In the genomic region with DNA sequence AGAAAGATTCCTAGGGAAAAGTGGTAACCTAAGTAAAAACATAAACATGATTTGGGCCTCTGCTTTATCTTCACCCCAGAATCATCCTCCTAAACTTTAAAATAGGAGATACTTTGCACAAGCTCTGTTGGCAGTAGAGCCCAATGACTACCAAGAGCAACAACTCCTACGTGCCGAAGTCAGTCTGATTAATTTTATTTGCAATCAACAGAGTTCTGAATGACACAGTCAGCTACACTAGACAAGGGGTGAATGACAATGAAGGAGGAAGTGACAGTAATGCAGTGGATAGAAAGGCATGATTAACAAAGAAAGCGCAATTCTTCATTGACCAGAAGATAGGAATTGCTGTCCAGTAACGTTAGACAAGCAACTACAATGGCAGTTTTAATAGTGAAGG, we compare ENCODE assay signal across 26 cellular contexts.
DNase-seq lines count a peak whose midpoint lies in the region; ATAC-seq, FAIRE-seq and TF ChIP-seq lines count a peak whose summit lies in the region.
"Had no signal": no experiment of that assay in that cellular context is flagged by ENCODE, and none has a peak within 500 bp of the region (broad histone marks: within the 10 kb centered on the region; RNA-seq: fewer than 3 reads in every experiment).

No MANE protein-coding gene starts in this region.

- H3K27me3 ChIP-seq in liver (ENCODE audit: control insufficient read depth in 4 of 4, insufficient read depth in 4 of 4, low read length in 3 of 4) (no peaks in the 10 kb centered on the region), HepG2 (ENCODE audit: control insufficient read depth in 1 of 2, insufficient read depth in 2 of 2, low read length in 2 of 2) (no peaks in the 10 kb centered on the region), neuronal stem cell (ENCODE audit: control insufficient read depth in 3 of 3, insufficient read depth in 3 of 3, low read depth in 1 of 3, low read length in 3 of 3) (no peaks in the 10 kb centered on the region), spleen (replicated peaks in 1 of 7) (no peaks in the 10 kb centered on the region)
- H3K27me3 ChIP-seq: BLaER1 treated with 17β-estradiol and CSF1 and Interleukin-3, amounts not matched to agents 10 nM and 100 nM had no signal

- ATAC-seq in HepG2 (no peak), left lobe of liver (peak; percentile 38)
- ATAC-seq: A549; CD8-positive, alpha-beta T cell; GM12878 had no signal

- in situ Hi-C loops in HepG2 (cut with HindIII; ENCODE audit: extremely low pct_ligation_motif_present, low pct_unique_long_range_greater_than_20kb), result no loop called here

- H3K36me3 ChIP-seq in liver (ENCODE audit: control insufficient read depth in 4 of 4, insufficient read depth in 3 of 4, low read depth in 1 of 4, low read length in 3 of 4) (no peaks in the 10 kb centered on the region), HepG2 (replicated peaks in 1 of 2; ENCODE audit: control insufficient read depth in 1 of 2, insufficient read depth in 2 of 2, low read length in 2 of 2) (no peaks in the 10 kb centered on the region), neuronal stem cell (replicated peaks in 1 of 2; ENCODE audit: control insufficient read depth in 2 of 2, insufficient read depth in 2 of 2, low read length in 2 of 2) (no peaks in the 10 kb centered on the region), spleen (no peaks in the 10 kb centered on the region)
- H3K36me3 ChIP-seq: BLaER1 treated with 17β-estradiol and CSF1 and Interleukin-3, amounts not matched to agents 10 nM and 100 nM had no signal

- FAIRE-seq in HepG2 (lab: Jason Lieb, UNC), result no peak
- FAIRE-seq: A549, GM12878, GM12892, GM18507 had no signal

- no peak overlapping the region for H3K14ac ChIP-seq in neuronal stem cell (ENCODE audit: low read length)

- H3K9me3 Mint-ChIP-seq in Calu3 (ENCODE audit: low read depth, unreplicated experiment), result no peaks in the 10 kb centered on the region

- H4K91ac ChIP-seq in neuronal stem cell (ENCODE audit: low read depth, low read length, poor library complexity), result no peak overlapping the region

- no peak overlapping the region for H2BK15ac ChIP-seq in neuronal stem cell (ENCODE audit: low read length)

- no peak for TF ChIP-seq POLR2A in HepG2 (IDR thresholded peaks at IDR 0.05; ENCODE audit: insufficient read depth in 1 of 2, low read depth in 2 of 2, low read length in 2 of 2)
- no peak for TF ChIP-seq POLR2A in spleen (IDR thresholded peaks at IDR 0.05)

- no peak for DNase-seq in HepG2 (ENCODE audit: low spot score)
- DNase-seq in left lobe of liver (ENCODE audit: low spot score), result no peak
- DNase-seq in neuronal stem cell (ENCODE audit: low spot score), result no peak
- DNase-seq in Calu3, result no peak
- no peak for DNase-seq in RPMI8226
- DNase-seq in spleen, result no peak
- DNase-seq: AML-193; Caco-2; CD4-positive, alpha-beta T cell; CD8-positive, alpha-beta T cell; DMS 273 treated with DMSO at 0.1 percent for 48 hours; DMS153; DMS53; DMS79; DND-41; EL; GDM1 had no signal

- TF ChIP-seq RAD21 in liver (IDR thresholded peaks at IDR 0.05) (no peak), HepG2 (CRISPR knock-in tag; IDR thresholded peaks at IDR 0.05) (no peak)

- TF ChIP-seq CTCF in liver (IDR thresholded peaks at IDR 0.05; ENCODE audit: low read depth, low read length, missing input control) (no peak), HepG2 (CRISPR knock-in tag; IDR thresholded peaks at IDR 0.05) (no peak), Calu3 (IDR thresholded peaks at IDR 0.05; ENCODE audit: unreplicated experiment) (no peak), spleen (IDR thresholded peaks at IDR 0.05 in 8 of 11, conservative IDR thresholded peaks at IDR 0.05 in 3 of 11) (no peak)

- BruUV-seq in HepG2 (replicated peaks; lab: Mats Ljungman, UMichigan), result no TSS peak
- BruUV-seq in Calu3 (replicated peaks; lab: Mats Ljungman, UMichigan), result no TSS peak

- intact Hi-C loops in HepG2 (cut with micrococcal nuclease; ENCODE audit: unreplicated experiment) (no loop called here), Calu3 (cut with micrococcal nuclease; ENCODE audit: unreplicated experiment) (no loop called here), spleen (cut with DNase I; ENCODE audit: low total_unique reads) (no loop called here)

- WGBS in liver, result 60% methylated on average over 4 of the region's 4 CpGs
- 42% methylated on average over 4 of the region's 4 CpGs for WGBS in HepG2 (ENCODE audit: low lambda C conversion rate)
- no CpG with 5 or more reads among the region's 4 CpGs for WGBS in neuronal stem cell (ENCODE audit: extremely low coverage in 2 of 2, insufficient read length in 2 of 2, insufficient replicate concordance in 1 of 2), 2 donors
- WGBS in spleen, 5 donors, result 77 to 87% (median 82%) methylated on average over 4 of the region's 4 CpGs

- POLR2A ChIA-PET in HepG2 (lab: Yijun Ruan, JAX), result no interaction called here

- TF ChIP-seq EP300 in HepG2 (IDR thresholded peaks at IDR 0.05; ENCODE audit: low read depth in 2 of 2, low read length in 2 of 2) (no peak), HepG2 (CRISPR knock-in tag; IDR thresholded peaks at IDR 0.05; ENCODE audit: borderline replicate concordance) (no peak)

- H3K36me3 Mint-ChIP-seq in Calu3 (ENCODE audit: insufficient read depth, unreplicated experiment), result no peaks in the 10 kb centered on the region
- H3K36me3 Mint-ChIP-seq: CD8-positive, alpha-beta T cell had no signal

- H3K4me3 Mint-ChIP-seq in Calu3 (ENCODE audit: low read depth, unreplicated experiment), result no peak overlapping the region
- H3K4me3 Mint-ChIP-seq: B cell; CD4-positive, alpha-beta T cell; CD8-positive, alpha-beta T cell had no signal

- H3K9ac ChIP-seq in liver (ENCODE audit: low read depth in 1 of 2, low read length in 2 of 2), result no peak overlapping the region
- no peak overlapping the region for H3K9ac ChIP-seq in HepG2 (ENCODE audit: insufficient read depth, low read depth, low read length)
- H3K9ac ChIP-seq in neuronal stem cell (ENCODE audit: low read depth, low read length, poor library complexity), result no peak overlapping the region
- H3K9ac ChIP-seq: BLaER1 treated with 17β-estradiol and CSF1 and Interleukin-3, amounts not matched to agents 10 nM and 100 nM had no signal

- no peaks in the 10 kb centered on the region for H3K27me3 Mint-ChIP-seq in Calu3 (ENCODE audit: unreplicated experiment)
- H3K27me3 Mint-ChIP-seq: B cell; CD4-positive, alpha-beta T cell had no signal

- no peak overlapping the region for H2BK12ac ChIP-seq in neuronal stem cell (ENCODE audit: low read length)

- H2AFZ ChIP-seq in HepG2 (ENCODE audit: low read length) (no peak overlapping the region), neuronal stem cell (ENCODE audit: low read length) (no peak overlapping the region)

- H3K27ac Mint-ChIP-seq in Calu3 (ENCODE audit: unreplicated experiment), result no peak overlapping the region
- H3K27ac Mint-ChIP-seq: B cell; CD4-positive, alpha-beta T cell; CD8-positive, alpha-beta T cell had no signal

- no peak overlapping the region for H3K18ac ChIP-seq in neuronal stem cell (ENCODE audit: low read length)

- no peak overlapping the region for H2BK120ac ChIP-seq in neuronal stem cell (ENCODE audit: low read depth, low read length)

- no peak overlapping the region for H3K23ac ChIP-seq in neuronal stem cell (ENCODE audit: low read depth, low read length, poor library complexity)

- H4K20me1 ChIP-seq in HepG2 (ENCODE audit: insufficient read depth, low read length), result no peaks in the 10 kb centered on the region
- H4K20me1 ChIP-seq: BLaER1 treated with 17β-estradiol and CSF1 and Interleukin-3, amounts not matched to agents 10 nM and 100 nM had no signal

- H3K79me2 ChIP-seq in HepG2 (ENCODE audit: insufficient read depth, low read length), result no peaks in the 10 kb centered on the region

- H3K4ac ChIP-seq in neuronal stem cell (ENCODE audit: low read length), result no peak overlapping the region

- H3K4me1 ChIP-seq in liver (ENCODE audit: control insufficient read depth in 4 of 4, insufficient read depth in 4 of 4, low read length in 3 of 4), result peaks cover 0 to 11% (median 4%) of the 10 kb centered on the region in 4 donors
- no peaks in the 10 kb centered on the region for H3K4me1 ChIP-seq in HepG2 (ENCODE audit: insufficient read depth, low read length)
- H3K4me1 ChIP-seq in neuronal stem cell (ENCODE audit: control insufficient read depth in 2 of 2, insufficient read depth in 1 of 2, low read depth in 1 of 2, low read length in 2 of 2), result no peaks in the 10 kb centered on the region
- no peaks in the 10 kb centered on the region for H3K4me1 ChIP-seq in spleen
- H3K4me1 ChIP-seq: A549; BLaER1 treated with 17β-estradiol and CSF1 and Interleukin-3, amounts not matched to agents 10 nM and 100 nM; Caco-2 had no signal

- no peak overlapping the region for H2BK5ac ChIP-seq in neuronal stem cell (ENCODE audit: low read length)

- H3K27ac ChIP-seq in liver (ENCODE audit: low read depth in 1 of 2, low read length in 2 of 2) (peak overlapping the region; percentile 25 to 52), HepG2 (ENCODE audit: extremely low read length, insufficient read depth, low read length) (no peak overlapping the region), neuronal stem cell (replicated peaks; ENCODE audit: low read length) (no peak overlapping the region), spleen (no peak overlapping the region)
- H3K27ac ChIP-seq: 22Rv1; A549; BLaER1 treated with 17β-estradiol and CSF1 and Interleukin-3, amounts not matched to agents 10 nM and 100 nM; C4-2B had no signal

- H2AK5ac ChIP-seq in neuronal stem cell (ENCODE audit: low read depth, low read length), result no peak overlapping the region

- H3K4me3 ChIP-seq in liver (ENCODE audit: low read depth in 1 of 3, low read length in 3 of 3), result peak overlapping the region in 1 of 3 donors; percentile 42
- H3K4me3 ChIP-seq in HepG2 (replicated peaks in 1 of 3; ENCODE audit: insufficient read depth in 1 of 3, low read depth in 2 of 3, low read length in 3 of 3), result no peak overlapping the region
- H3K4me3 ChIP-seq in neuronal stem cell (ENCODE audit: low read length in 2 of 2), result no peak overlapping the region
- H3K4me3 ChIP-seq in spleen, result no peak overlapping the region
- H3K4me3 ChIP-seq: A549; BLaER1 treated with 17β-estradiol and CSF1 and Interleukin-3, amounts not matched to agents 10 nM and 100 nM; GM12878 had no signal

- CTCF ChIA-PET in HepG2 (lab: Yijun Ruan, JAX; ENCODE audit: low intra/inter-chr PET ratio, low total read pairs), result no interaction called here
- CTCF ChIA-PET in Calu3 (lab: Charles Lee), result interaction anchor here (0.6 kb wide), 1 partner anchor 1422 kb away, joined by 3 read pairs; no protein-coding TSS in a partner anchor

- H3K9me3 ChIP-seq in liver (ENCODE audit: control insufficient read depth in 4 of 4, low read length in 3 of 4) (no peaks in the 10 kb centered on the region), HepG2 (ENCODE audit: low read length) (peaks cover 23% of the 10 kb centered on the region), neuronal stem cell (replicated peaks in 1 of 2; ENCODE audit: control insufficient read depth in 2 of 2, insufficient read depth in 1 of 2, low read depth in 1 of 2, low read length in 2 of 2) (no peaks in the 10 kb centered on the region), spleen (peaks cover 0 to 6% (median 0%) of the 10 kb centered on the region in 8 donors)
- H3K9me3 ChIP-seq: A549, Caco-2 had no signal

- no peak overlapping the region for H3K4me2 ChIP-seq in HepG2 (ENCODE audit: low read depth, low read length)
- peak overlapping the region; percentile 18 for H3K4me2 ChIP-seq in neuronal stem cell (ENCODE audit: insufficient read depth, low read length, poor library complexity, severe bottlenecking)
- H3K4me2 ChIP-seq: A549; BLaER1 treated with 17β-estradiol and CSF1 and Interleukin-3, amounts not matched to agents 10 nM and 100 nM had no signal

- no peaks in the 10 kb centered on the region for H3K4me1 Mint-ChIP-seq in Calu3 (ENCODE audit: low read depth, unreplicated experiment)
- H3K4me1 Mint-ChIP-seq: B cell had no signal

- no peaks in the 10 kb centered on the region for H3K79me1 ChIP-seq in neuronal stem cell (ENCODE audit: low read depth, low read length)

- H4K8ac ChIP-seq in neuronal stem cell (ENCODE audit: low read depth, low read length), result no peak overlapping the region

Comparison
In these comparisons a context has a peak if more than half of its experiments do, and no peak if none do; other contexts are left out.
1. H3K27ac ChIP-seq: peak in liver (2 of 2); none in HepG2 (single experiment), neuronal stem cell (single experiment) and spleen (0 of 8).